ENCODE assay signal across 12 cellular contexts in genomic region chr18:76376668-76377358, GRCh38.
DNase-seq lines count a peak whose midpoint lies in the region; ATAC-seq and TF ChIP-seq lines count a peak whose summit lies in the region.
"Had no signal": no experiment of that assay in that cellular context is flagged by ENCODE, and none has a peak within 500 bp of the region (broad histone marks: within the 10 kb centered on the region; RNA-seq: fewer than 3 reads in every experiment).

No MANE protein-coding gene starts in this region.

- no peak overlapping the region for H2BK15ac ChIP-seq in H9 (ENCODE audit: low read depth, low read length)

- no peak overlapping the region for H3K4ac ChIP-seq in H9 (ENCODE audit: low read depth, low read length)

- H3K79me1 ChIP-seq in H9 (ENCODE audit: insufficient read depth, low read depth, low read length, poor library complexity, severe bottlenecking): no peaks in the 10 kb centered on the region

- intact Hi-C loops in CD8-positive, alpha-beta T cell (cut with DNase I, micrococcal nuclease): no loop called here

- no peaks in the 10 kb centered on the region for H3K9me3 Mint-ChIP-seq in CD8-positive, alpha-beta T cell
- H3K9me3 Mint-ChIP-seq in T-cell (no peaks in the 10 kb centered on the region), H9 (no peaks in the 10 kb centered on the region)
- peaks cover 6% of the 10 kb centered on the region for H3K9me3 Mint-ChIP-seq in activated naive CD4-positive, alpha-beta T cell treated with anti-CD3 and anti-CD28 coated beads, Interleukin-2, amount 50 U/mL, for 24 hours

- H3K4me2 ChIP-seq in H9 (ENCODE audit: insufficient read depth, insufficient read length, low read length): no peak overlapping the region

- no peak overlapping the region for H3T11ph ChIP-seq in H9 (ENCODE audit: low read length)

- no peaks in the 10 kb centered on the region for H3K79me2 ChIP-seq in H9 (ENCODE audit: insufficient read depth, low read length)

- no peak overlapping the region for H2BK20ac ChIP-seq in H9 (ENCODE audit: low read depth, low read length, poor library complexity, severe bottlenecking)

- H2AK5ac ChIP-seq in H9 (ENCODE audit: insufficient read length, low read length): no peak overlapping the region

- H3K14ac ChIP-seq in H9 (ENCODE audit: insufficient read depth, low read length): no peak overlapping the region; the same call in 1 of the 2 replicates

- no peaks in the 10 kb centered on the region for H3K36me3 ChIP-seq in CD8-positive, alpha-beta T cell (ENCODE audit: insufficient read depth, low read length)

- no peak for DNase-seq in CD8-positive, alpha-beta T cell
- DNase-seq in T-cell: peak in 17 of 34 experiments; percentile 3 to 56 (median 23)
- peak; percentile 21 to 66 (median 44) for DNase-seq in stimulated activated CD4-positive, alpha-beta T cell treated with anti-CD3 and anti-CD28 coated beads, Interleukin-12 subunit alpha, Interleukin-12 subunit beta, amount 100 ng/mL, for 48 hours (ENCODE audit: low read depth in 2 of 3, low spot score in 1 of 3)
- DNase-seq in DMS153 (lab: John Stamatoyannopoulos, UW): no peak
- DNase-seq in H9: no peak
- DNase-seq in NCI-H526 (lab: John Stamatoyannopoulos, UW): no peak
- DNase-seq: NCI-H226 had no signal

- peaks cover 41% of the 10 kb centered on the region for H3K4me1 ChIP-seq in CD8-positive, alpha-beta T cell (ENCODE audit: insufficient read depth, low read length)
- no peaks in the 10 kb centered on the region; the same call in 1 of the 2 replicates for H3K4me1 ChIP-seq in H9 (ENCODE audit: insufficient read depth, low read length)
- H3K4me1 ChIP-seq: breast epithelium, suprapubic skin had no signal

- H4K91ac ChIP-seq in H9 (ENCODE audit: insufficient read length, low read depth, low read length): no peak overlapping the region

- no peak overlapping the region for H2BK120ac ChIP-seq in H9 (ENCODE audit: low read depth, low read length, poor library complexity, severe bottlenecking)

- H4K8ac ChIP-seq in H9 (replicated peaks; ENCODE audit: insufficient read length, low read depth, low read length): no peak overlapping the region

- H3K27me3 Mint-ChIP-seq in CD8-positive, alpha-beta T cell (ENCODE audit: low read depth): no peaks in the 10 kb centered on the region
- H3K27me3 Mint-ChIP-seq in T-cell (no peaks in the 10 kb centered on the region), H9 (ENCODE audit: low read depth) (no peaks in the 10 kb centered on the region)
- H3K27me3 Mint-ChIP-seq in activated naive CD4-positive, alpha-beta T cell treated with anti-CD3 and anti-CD28 coated beads, Interleukin-2, amount 50 U/mL, for 24 hours: no peaks in the 10 kb centered on the region

- no CpG with 5 or more reads among the region's 27 CpGs for WGBS in H9 (ENCODE audit: extremely low coverage, insufficient read length, low lambda C conversion rate)

- no peak overlapping the region for H2BK12ac ChIP-seq in H9 (ENCODE audit: insufficient read length, low read depth, low read length)

- peak overlapping the region; percentile 60 for H3K27ac Mint-ChIP-seq in CD8-positive, alpha-beta T cell
- H3K27ac Mint-ChIP-seq in T-cell (peak overlapping the region; percentile 76 to 90), H9 (no peak overlapping the region; a peak in 1 of 7 replicates)
- H3K27ac Mint-ChIP-seq in activated naive CD4-positive, alpha-beta T cell treated with anti-CD3 and anti-CD28 coated beads, Interleukin-2, amount 50 U/mL, for 24 hours: peak overlapping the region; percentile 21

- POLR2A ChIA-PET in CD8-positive, alpha-beta T cell (lab: Charles Lee): interaction anchor here (0.7 kb wide), 1 partner anchor 9 kb away, joined by 3 read pairs; no protein-coding TSS in a partner anchor
- POLR2A ChIA-PET in T-cell (lab: Charles Lee): interaction anchor here in 1 of 2 donors (0.5 kb wide), 1 partner anchor 641 kb away, joined by 3 read pairs; no protein-coding TSS in a partner anchor

- no peaks in the 10 kb centered on the region for H3K9me3 ChIP-seq in CD8-positive, alpha-beta T cell (ENCODE audit: low read length)
- no peaks in the 10 kb centered on the region for H3K9me3 ChIP-seq in H9 (ENCODE audit: control insufficient read depth, low read depth, low read length)
- H3K9me3 ChIP-seq: breast epithelium, suprapubic skin had no signal

- no peak overlapping the region for H3K27ac ChIP-seq in CD8-positive, alpha-beta T cell (ENCODE audit: low read depth, low read length)
- no peak overlapping the region for H3K27ac ChIP-seq in H9 (ENCODE audit: insufficient read length, low read depth, low read length)
- H3K27ac ChIP-seq: breast epithelium, suprapubic skin had no signal

- H4K20me1 ChIP-seq in H9 (ENCODE audit: control insufficient read depth, insufficient read depth, insufficient read length): no peaks in the 10 kb centered on the region

- H3K4me3 Mint-ChIP-seq in CD8-positive, alpha-beta T cell: no peak overlapping the region
- H3K4me3 Mint-ChIP-seq in T-cell (peak overlapping the region in 2 of 3 donors; percentile 6 to 66), H9 (no peak overlapping the region)
- H3K4me3 Mint-ChIP-seq in activated naive CD4-positive, alpha-beta T cell treated with anti-CD3 and anti-CD28 coated beads, Interleukin-2, amount 50 U/mL, for 24 hours: no peak overlapping the region

- H2AFZ ChIP-seq in H9 (ENCODE audit: low read length): no peak overlapping the region

- H3K4me3 ChIP-seq in CD8-positive, alpha-beta T cell (ENCODE audit: low read depth, low read length): no peak overlapping the region
- H3K4me3 ChIP-seq: BLaER1 treated with 17β-estradiol and CSF1 and Interleukin-3, amounts not matched to agents 10 nM and 100 nM; breast epithelium; suprapubic skin had no signal

- H2BK5ac ChIP-seq in H9 (ENCODE audit: insufficient read length, low read length): no peak overlapping the region

- no peak overlapping the region for H3K9ac ChIP-seq in H9 (ENCODE audit: extremely low read depth, insufficient read length, low read length)
- H3K9ac ChIP-seq: BLaER1 treated with 17β-estradiol and CSF1 and Interleukin-3, amounts not matched to agents 10 nM and 100 nM had no signal

- no peaks in the 10 kb centered on the region for H3K27me3 ChIP-seq in CD8-positive, alpha-beta T cell (ENCODE audit: insufficient read depth, low read length)
- H3K27me3 ChIP-seq in H9 (ENCODE audit: insufficient read depth, low read length): no peaks in the 10 kb centered on the region
- H3K27me3 ChIP-seq: BLaER1 treated with 17β-estradiol and CSF1 and Interleukin-3, amounts not matched to agents 10 nM and 100 nM; breast epithelium; suprapubic skin had no signal

- no peak overlapping the region for H3K23ac ChIP-seq in H9 (ENCODE audit: insufficient read length, low read depth, low read length)

- peaks cover 13% of the 10 kb centered on the region for H3K36me3 Mint-ChIP-seq in CD8-positive, alpha-beta T cell
- peaks cover 4% of the 10 kb centered on the region for H3K36me3 Mint-ChIP-seq in T-cell
- H3K36me3 Mint-ChIP-seq in activated naive CD4-positive, alpha-beta T cell treated with anti-CD3 and anti-CD28 coated beads, Interleukin-2, amount 50 U/mL, for 24 hours: peaks cover 12% of the 10 kb centered on the region
- peaks cover 11 to 16% (median 14%) of the 10 kb centered on the region in 3 experiments; a peak in 6 of 7 replicates for H3K36me3 Mint-ChIP-seq in H9 (ENCODE audit: insufficient read depth in 1 of 3, low read depth in 3 of 3)

- peaks cover 46% of the 10 kb centered on the region for H3K4me1 Mint-ChIP-seq in CD8-positive, alpha-beta T cell (ENCODE audit: low read depth)
- peaks cover 49 to 55% (median 52%) of the 10 kb centered on the region in 3 donors for H3K4me1 Mint-ChIP-seq in T-cell
- H3K4me1 Mint-ChIP-seq in activated naive CD4-positive, alpha-beta T cell treated with anti-CD3 and anti-CD28 coated beads, Interleukin-2, amount 50 U/mL, for 24 hours: peaks cover 49% of the 10 kb centered on the region
- H3K4me1 Mint-ChIP-seq in H9: peaks cover 27 to 31% of the 10 kb centered on the region in 2 experiments

- no peaks in the 10 kb centered on the region for H3K23me2 ChIP-seq in H9 (ENCODE audit: insufficient read length, low read depth, low read length, poor library complexity, severe bottlenecking)

- peak; percentile 32 for ATAC-seq in CD8-positive, alpha-beta T cell
- ATAC-seq in T-cell (replicated peaks in 1 of 4) (peak in 3 of 4 experiments; percentile 39 to 70 (median 41)), GM21390 (IDR thresholded peaks at IDR 0.05; ENCODE audit: unreplicated experiment) (no peak)

- H4K5ac ChIP-seq in H9 (ENCODE audit: insufficient read length, low read depth, low read length): no peak overlapping the region

- no peak overlapping the region for H3K18ac ChIP-seq in H9 (ENCODE audit: insufficient read length, low read depth, low read length)

- no peak for TF ChIP-seq CTCF in CD8-positive, alpha-beta T cell (IDR thresholded peaks at IDR 0.05)
- TF ChIP-seq CTCF in H9 (conservative IDR thresholded peaks at IDR 0.05): no peak; the same call in 2 of the 3 replicates

- CTCF ChIA-PET in CD8-positive, alpha-beta T cell (lab: Charles Lee): no interaction called here
- CTCF ChIA-PET in T-cell (lab: Charles Lee): interaction anchor here (0.6 to 0.7 kb wide), 2 partner anchors 8 to 111 kb away, joined by 3 to 4 read pairs; no protein-coding TSS in a partner anchor

- H3K56ac ChIP-seq in H9 (ENCODE audit: insufficient read length, low read depth, low read length): no peak overlapping the region

Comparison
In these comparisons a context has a peak if more than half of its experiments do, and no peak if none do; other contexts are left out.
1. DNase-seq: peak in stimulated activated CD4-positive, alpha-beta T cell treated with anti-CD3 and anti-CD28 coated beads, Interleukin-12 subunit alpha, Interleukin-12 subunit beta, amount 100 ng/mL, for 48 hours (3 of 3); none in CD8-positive, alpha-beta T cell (0 of 7), DMS153 (single experiment), H9 (single experiment) and NCI-H526 (0 of 2).
2. H3K27ac Mint-ChIP-seq: peak in CD8-positive, alpha-beta T cell (single experiment), T-cell (2 of 2) and activated naive CD4-positive, alpha-beta T cell treated with anti-CD3 and anti-CD28 coated beads, Interleukin-2, amount 50 U/mL, for 24 hours (single experiment); none in H9 (0 of 3).
3. H3K4me3 Mint-ChIP-seq: peak in T-cell (2 of 3); none in CD8-positive, alpha-beta T cell (single experiment), activated naive CD4-positive, alpha-beta T cell treated with anti-CD3 and anti-CD28 coated beads, Interleukin-2, amount 50 U/mL, for 24 hours (single experiment) and H9 (0 of 2).